In the genomic region with DNA sequence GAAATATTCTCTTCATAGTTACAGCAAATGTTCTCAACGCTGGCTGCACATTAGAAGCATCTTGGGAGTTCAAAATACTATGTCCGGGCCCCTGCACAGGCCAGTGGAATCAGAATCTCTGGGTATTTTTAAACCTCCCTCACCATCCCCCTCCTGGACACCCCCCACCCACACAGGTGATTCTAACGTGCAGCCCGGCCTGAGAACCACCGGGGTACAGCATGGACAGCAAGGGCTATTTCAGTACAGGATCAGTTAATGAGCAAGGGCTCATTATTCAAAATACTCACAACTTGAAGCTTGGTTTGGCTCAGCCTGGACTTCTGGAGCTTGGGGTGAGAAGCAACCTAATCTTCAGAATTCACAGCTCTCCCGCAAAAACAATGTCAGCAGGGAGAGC, we compare ENCODE assay signal across 1 cellular context.
TF ChIP-seq lines count a peak whose summit lies in the region.

No MANE protein-coding gene starts in this region.

TF ChIP-seq in endothelial cell of umbilical vein, 7 proteins besides CTCF, POLR2A, EP300 and RAD21:
- TF ChIP-seq MYC (IDR thresholded peaks at IDR 0.05; ENCODE audit: low read depth, low read length) (no peak), GATA2 (IDR thresholded peaks at IDR 0.05; ENCODE audit: insufficient read depth, insufficient read length, low read depth, low read length) (no peak), EZH2 (IDR thresholded peaks at IDR 0.05; ENCODE audit: borderline replicate concordance, low read depth, low read length, severe bottlenecking) (no peak), POLR2AphosphoS5 (IDR thresholded peaks at IDR 0.05; ENCODE audit: insufficient read depth, low read depth, low read length) (no peak), FOS (IDR thresholded peaks at IDR 0.05; ENCODE audit: borderline replicate concordance, insufficient read depth, low read length) (no peak), JUN (IDR thresholded peaks at IDR 0.05; ENCODE audit: borderline replicate concordance, insufficient read depth, insufficient read length, low read depth) (no peak)
- TF ChIP-seq, protein P1, sequence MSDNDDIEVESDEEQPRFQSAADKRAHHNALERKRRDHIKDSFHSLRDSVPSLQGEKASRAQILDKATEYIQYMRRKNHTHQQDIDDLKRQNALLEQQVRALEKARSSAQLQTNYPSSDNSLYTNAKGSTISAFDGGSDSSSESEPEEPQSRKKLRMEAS (IDR thresholded peaks at IDR 0.05; ENCODE audit: insufficient read depth, insufficient read length) = no peak
